ENCODE assay signal across 1 cellular context in genomic region chr10:119362122-119362521, GRCh38.
A peak's percentile ranks its signal among the peaks of the same experiment; 100 is the strongest.
TF ChIP-seq lines count a peak whose summit lies in the region.

No MANE protein-coding gene starts in this region.

TF ChIP-seq in HepG2, 621 proteins besides CTCF, POLR2A, EP300 and RAD21 (continued from another document and continues in another):
- TF ChIP-seq ZNF512B (CRISPR knock-in tag; IDR thresholded peaks at IDR 0.05; ENCODE audit: borderline replicate concordance) (no peak), ZEB1 (IDR thresholded peaks at IDR 0.05; ENCODE audit: insufficient replicate concordance, low read depth) (no peak), ZNF331 (CRISPR knock-in tag; IDR thresholded peaks at IDR 0.05) (peak; percentile 72; the same call in 1 of the 2 replicates), PAX8 (CRISPR knock-in tag; IDR thresholded peaks at IDR 0.05; ENCODE audit: borderline replicate concordance) (no peak), NFE2 (CRISPR knock-in tag; IDR thresholded peaks at IDR 0.05) (no peak), BCL6 (CRISPR knock-in tag; IDR thresholded peaks at IDR 0.05) (peak; percentile 79), NAIF1 (CRISPR knock-in tag; IDR thresholded peaks at IDR 0.05; ENCODE audit: borderline replicate concordance) (no peak), SCMH1 (CRISPR knock-in tag; IDR thresholded peaks at IDR 0.05; ENCODE audit: borderline replicate concordance) (no peak), NR2F6 (IDR thresholded peaks at IDR 0.05) (no peak), NR2F6 (CRISPR knock-in tag; IDR thresholded peaks at IDR 0.05) (peak; percentile 44), ARID5B (CRISPR knock-in tag; IDR thresholded peaks at IDR 0.05) (peak; percentile 81; the same call in 1 of the 2 replicates), HOXD1 (CRISPR knock-in tag; IDR thresholded peaks at IDR 0.05) (no peak), PTBP1 (IDR thresholded peaks at IDR 0.05; ENCODE audit: low read depth, low read length, poor library complexity, severe bottlenecking) (no peak), TAF15 (IDR thresholded peaks at IDR 0.05; ENCODE audit: low read depth, low read length, poor library complexity, severe bottlenecking) (no peak), POLR2AphosphoS5 (IDR thresholded peaks at IDR 0.05; ENCODE audit: low read depth, low read length) (no peak), PREB (CRISPR knock-in tag; IDR thresholded peaks at IDR 0.05) (no peak), ZNF878 (CRISPR knock-in tag; IDR thresholded peaks at IDR 0.05) (no peak), ZNF691 (CRISPR knock-in tag; IDR thresholded peaks at IDR 0.05; ENCODE audit: borderline replicate concordance, low read depth) (peak; percentile 52; the same call in 1 of the 2 replicates), PAWR (CRISPR knock-in tag; IDR thresholded peaks at IDR 0.05; ENCODE audit: borderline replicate concordance) (no peak), ETV5 (CRISPR knock-in tag; IDR thresholded peaks at IDR 0.05; ENCODE audit: borderline replicate concordance) (peak; percentile 23; the same call in 1 of the 2 replicates), RORA (CRISPR knock-in tag; IDR thresholded peaks at IDR 0.05) (no peak), CEBPG (CRISPR knock-in tag; IDR thresholded peaks at IDR 0.05) (peak; percentile 96), ATF3 (CRISPR knock-in tag; IDR thresholded peaks at IDR 0.05) (no peak), ZBTB7B (CRISPR knock-in tag; IDR thresholded peaks at IDR 0.05) (no peak), HNF1A (IDR thresholded peaks at IDR 0.05; ENCODE audit: low read depth) (no peak), HNF1A (CRISPR knock-in tag; IDR thresholded peaks at IDR 0.05; ENCODE audit: borderline replicate concordance) (no peak), ZBTB49 (CRISPR knock-in tag; IDR thresholded peaks at IDR 0.05; ENCODE audit: borderline replicate concordance) (no peak), ZNF496 (CRISPR knock-in tag; IDR thresholded peaks at IDR 0.05; ENCODE audit: insufficient replicate concordance) (no peak), ZNF572 (CRISPR knock-in tag; IDR thresholded peaks at IDR 0.05) (no peak), MIXL1 (CRISPR knock-in tag; IDR thresholded peaks at IDR 0.05) (0 out of 2 replicates have a peak, but pooled peaks have one; percentile 39), PLSCR1 (CRISPR knock-in tag; IDR thresholded peaks at IDR 0.05; ENCODE audit: borderline replicate concordance) (no peak), BCL3 (CRISPR knock-in tag; IDR thresholded peaks at IDR 0.05) (no peak), ZNF776 (CRISPR knock-in tag; IDR thresholded peaks at IDR 0.05) (no peak), RBM39 (IDR thresholded peaks at IDR 0.05; ENCODE audit: low read depth, low read length, poor library complexity, severe bottlenecking) (no peak), ZNF513 (CRISPR knock-in tag; conservative IDR thresholded peaks at IDR 0.05) (no peak), BHLHE40 (IDR thresholded peaks at IDR 0.05; ENCODE audit: low read length) (no peak), SOX6 (IDR thresholded peaks at IDR 0.05) (no peak), SOX6 (CRISPR knock-in tag; IDR thresholded peaks at IDR 0.05) (peak; percentile 62), ZNF264 (CRISPR knock-in tag; IDR thresholded peaks at IDR 0.05) (no peak), HES4 (CRISPR knock-in tag; IDR thresholded peaks at IDR 0.05; ENCODE audit: borderline replicate concordance) (no peak), ZNF460 (CRISPR knock-in tag; IDR thresholded peaks at IDR 0.05; ENCODE audit: borderline replicate concordance) (no peak)
